1 cellular context compared by ENCODE assay signal in the genomic region with DNA sequence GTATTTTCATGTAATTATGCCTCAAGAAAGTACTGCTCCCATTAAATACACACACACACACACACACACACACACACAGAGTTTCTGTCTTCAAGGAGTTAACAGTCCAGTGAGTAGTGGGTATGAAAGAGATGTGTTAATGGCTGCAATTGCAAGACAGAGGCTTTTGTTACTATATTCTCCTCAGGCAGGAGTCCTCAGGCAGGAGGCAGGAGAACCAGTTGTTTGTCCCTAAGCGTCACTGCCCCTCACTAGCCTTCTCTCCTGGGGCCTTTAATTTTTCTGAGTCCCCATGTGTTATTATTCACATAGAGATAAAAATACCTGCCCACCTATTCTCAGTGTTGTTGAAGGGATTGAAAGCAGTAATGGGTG.
TF ChIP-seq lines count a peak whose summit lies in the region.

No MANE protein-coding gene starts in this region.

TF ChIP-seq in HepG2, 621 proteins besides CTCF, POLR2A, EP300 and RAD21 (continued from another document):
- TF ChIP-seq ZNF687 (CRISPR knock-in tag; IDR thresholded peaks at IDR 0.05) (no peak), TIGD3 (CRISPR knock-in tag; IDR thresholded peaks at IDR 0.05; ENCODE audit: borderline replicate concordance) (no peak), ZNF737 (CRISPR knock-in tag; IDR thresholded peaks at IDR 0.05; ENCODE audit: borderline replicate concordance) (0 out of 2 replicates have a peak, but pooled peaks have one; percentile 10), PBX3 (CRISPR knock-in tag; IDR thresholded peaks at IDR 0.05; ENCODE audit: borderline replicate concordance) (no peak), NBN (conservative IDR thresholded peaks at IDR 0.05) (no peak), MLLT10 (CRISPR knock-in tag; IDR thresholded peaks at IDR 0.05) (no peak), HBP1 (CRISPR knock-in tag; IDR thresholded peaks at IDR 0.05; ENCODE audit: low read depth) (no peak), CEBPG (CRISPR knock-in tag; IDR thresholded peaks at IDR 0.05) (no peak), TMF1 (CRISPR knock-in tag; IDR thresholded peaks at IDR 0.05; ENCODE audit: low read depth) (no peak)
- TF ChIP-seq, protein P1, sequence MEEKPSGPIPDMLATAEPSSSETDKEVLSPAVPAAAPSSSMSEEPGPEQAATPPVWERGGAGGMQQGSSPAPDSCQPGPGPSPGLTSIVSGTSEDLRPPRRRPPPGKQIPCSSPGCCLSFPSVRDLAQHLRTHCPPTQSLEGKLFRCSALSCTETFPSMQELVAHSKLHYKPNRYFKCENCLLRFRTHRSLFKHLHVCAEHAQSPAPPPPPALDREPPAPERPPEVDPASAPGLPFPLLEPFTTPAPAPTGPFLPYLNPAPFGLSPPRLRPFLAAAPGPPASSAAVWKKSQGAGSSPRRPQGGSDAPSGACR (CRISPR knock-in tag; IDR thresholded peaks at IDR 0.05) = 0 out of 2 replicates have a peak, but pooled peaks have one; percentile 49
